In the genomic region with DNA sequence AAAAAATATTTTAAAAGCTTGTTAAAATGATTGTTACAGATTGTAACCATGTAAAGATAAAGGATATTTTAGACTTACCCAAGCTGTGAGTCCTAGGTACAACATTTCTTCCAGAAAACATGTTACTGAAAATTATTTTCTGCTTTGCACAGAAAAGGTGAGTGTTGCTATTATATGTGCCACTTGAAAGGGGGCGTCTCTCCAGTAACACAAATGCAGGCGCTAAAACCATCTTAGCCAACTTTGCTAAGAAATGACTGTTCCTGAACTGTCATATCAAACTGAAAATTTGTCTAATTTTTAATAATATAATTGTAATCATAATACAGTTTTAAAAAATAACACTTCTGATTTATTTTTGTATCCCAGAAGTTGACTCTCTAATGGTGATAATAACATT, we compare ENCODE assay signal across 28 cellular contexts.
"Had no signal": no experiment of that assay in that cellular context is flagged by ENCODE, and none has a peak within 500 bp of the region (broad histone marks: within the 10 kb centered on the region; RNA-seq: fewer than 3 reads in every experiment).

No MANE protein-coding gene starts in this region.

- H3K9me3 Mint-ChIP-seq: naive thymus-derived CD4-positive, alpha-beta T cell; nephron; neural progenitor cell; stimulated activated effector memory CD8-positive, alpha-beta T cell treated with anti-CD3 and anti-CD28 coated beads, Interleukin-12 subunit alpha, Interleukin-12 subunit beta, amount 100 ng/mL, for 72 hours; stimulated activated naive CD8-positive, alpha-beta T cell treated with anti-CD3 and anti-CD28 coated beads, Interleukin-15, Interleukin-2, amounts not matched to agents 100 ng/mL and 50 ng/mL, for 24 hours had no signal

- H3K79me2 ChIP-seq: parathyroid adenoma had no signal

- H3K27ac ChIP-seq: neural progenitor cell, ovary, parathyroid adenoma, psoas muscle, right lobe of liver, sigmoid colon, stomach, thoracic aorta, thyroid gland, upper lobe of left lung, vagina had no signal

- H3K4me3 ChIP-seq: neural progenitor cell, ovary, psoas muscle, right lobe of liver, sigmoid colon, stomach, thoracic aorta, thyroid gland, tibial nerve, upper lobe of left lung, vagina had no signal

- H3K9me3 ChIP-seq: ovary, psoas muscle, right lobe of liver, sigmoid colon, stomach, thoracic aorta, thyroid gland, tibial nerve, upper lobe of left lung, vagina had no signal

- H3K4me2 ChIP-seq: neural progenitor cell had no signal

- H3K36me3 Mint-ChIP-seq: neural progenitor cell; stimulated activated effector memory CD8-positive, alpha-beta T cell treated with anti-CD3 and anti-CD28 coated beads, Interleukin-12 subunit alpha, Interleukin-12 subunit beta, amount 100 ng/mL, for 72 hours had no signal

- H2AFZ ChIP-seq: neural progenitor cell, parathyroid adenoma had no signal

- H3K4me1 ChIP-seq: neural progenitor cell, parathyroid adenoma, psoas muscle, right lobe of liver, sigmoid colon, stomach, thyroid gland, upper lobe of left lung, vagina had no signal

- ATAC-seq: naive thymus-derived CD4-positive, alpha-beta T cell; psoas muscle; right cardiac atrium; right lobe of liver; stimulated activated effector memory CD8-positive, alpha-beta T cell treated with anti-CD3 and anti-CD28 coated beads, Interleukin-12 subunit alpha, Interleukin-12 subunit beta, amount 100 ng/mL, for 72 hours; stimulated activated naive B cell treated with anti-CD40 and anti-IgM and Interleukin-4, amounts not matched to agents 10 μg/mL and 1 μg/mL and 100 μg/mL, for 72 hours had no signal

- H3K27me3 Mint-ChIP-seq: progenitor cell of endocrine pancreas; stimulated activated naive B cell treated with anti-CD40 and anti-IgM and Interleukin-4, amounts not matched to agents 10 μg/mL and 1 μg/mL and 100 μg/mL, for 72 hours; stimulated activated naive CD8-positive, alpha-beta T cell treated with anti-CD3 and anti-CD28 coated beads, Interleukin-15, Interleukin-2, amounts not matched to agents 100 ng/mL and 50 ng/mL, for 24 hours had no signal

- H3K27ac Mint-ChIP-seq: naive thymus-derived CD4-positive, alpha-beta T cell; nephron; neural progenitor cell; progenitor cell of endocrine pancreas; stimulated activated effector memory CD8-positive, alpha-beta T cell treated with anti-CD3 and anti-CD28 coated beads, Interleukin-12 subunit alpha, Interleukin-12 subunit beta, amount 100 ng/mL, for 72 hours; stimulated activated naive B cell treated with anti-CD40 and anti-IgM and Interleukin-4, amounts not matched to agents 10 μg/mL and 1 μg/mL and 100 μg/mL, for 72 hours; stimulated activated naive CD8-positive, alpha-beta T cell treated with anti-CD3 and anti-CD28 coated beads, Interleukin-15, Interleukin-2, amounts not matched to agents 100 ng/mL and 50 ng/mL, for 24 hours had no signal

- H3K36me3 ChIP-seq: neural progenitor cell, ovary, right lobe of liver, sigmoid colon, stomach, thoracic aorta, thyroid gland, tibial nerve, upper lobe of left lung, vagina had no signal

- H3K4me3 Mint-ChIP-seq: naive thymus-derived CD4-positive, alpha-beta T cell; nephron; neural progenitor cell; stimulated activated effector memory CD8-positive, alpha-beta T cell treated with anti-CD3 and anti-CD28 coated beads, Interleukin-12 subunit alpha, Interleukin-12 subunit beta, amount 100 ng/mL, for 72 hours; stimulated activated naive B cell treated with anti-CD40 and anti-IgM and Interleukin-4, amounts not matched to agents 10 μg/mL and 1 μg/mL and 100 μg/mL, for 72 hours; stimulated activated naive CD8-positive, alpha-beta T cell treated with anti-CD3 and anti-CD28 coated beads, Interleukin-15, Interleukin-2, amounts not matched to agents 100 ng/mL and 50 ng/mL, for 24 hours had no signal

- DNase-seq: naive thymus-derived CD4-positive, alpha-beta T cell; occipital lobe; ovary; posterior cingulate gyrus; psoas muscle; right cardiac atrium; right lobe of liver; sigmoid colon; small intestine; stimulated activated CD4-positive, alpha-beta T cell treated with anti-CD3 and anti-CD28 coated beads, Interleukin-15, amount 100 ng/mL, for 24 hours; stimulated activated CD4-positive, alpha-beta T cell treated with anti-CD3 and anti-CD28 coated beads, Interleukin-2, amount 100 ng/mL, for 24 hours; stimulated activated CD4-positive, alpha-beta T cell treated with anti-CD3 and anti-CD28 coated beads, Interleukin-2, amount 100 ng/mL, for 48 hours; stimulated activated CD4-positive, alpha-beta T cell treated with anti-CD3 and anti-CD28 coated beads, Interleukin-4, amount 100 ng/mL, for 24 hours; stimulated activated naive B cell treated with anti-CD40 and anti-IgM and Interleukin-4, amounts not matched to agents 10 μg/mL and 1 μg/mL and 100 μg/mL, for 72 hours; stimulated activated naive CD4-positive, alpha-beta T cell treated with Interleukin-2 at 50 U/mL for 16 hours; stomach; thyroid gland; trophoblast cell; upper lobe of left lung had no signal
